Comparison of ENCODE assay signal across 15 cellular contexts in the genomic region with DNA sequence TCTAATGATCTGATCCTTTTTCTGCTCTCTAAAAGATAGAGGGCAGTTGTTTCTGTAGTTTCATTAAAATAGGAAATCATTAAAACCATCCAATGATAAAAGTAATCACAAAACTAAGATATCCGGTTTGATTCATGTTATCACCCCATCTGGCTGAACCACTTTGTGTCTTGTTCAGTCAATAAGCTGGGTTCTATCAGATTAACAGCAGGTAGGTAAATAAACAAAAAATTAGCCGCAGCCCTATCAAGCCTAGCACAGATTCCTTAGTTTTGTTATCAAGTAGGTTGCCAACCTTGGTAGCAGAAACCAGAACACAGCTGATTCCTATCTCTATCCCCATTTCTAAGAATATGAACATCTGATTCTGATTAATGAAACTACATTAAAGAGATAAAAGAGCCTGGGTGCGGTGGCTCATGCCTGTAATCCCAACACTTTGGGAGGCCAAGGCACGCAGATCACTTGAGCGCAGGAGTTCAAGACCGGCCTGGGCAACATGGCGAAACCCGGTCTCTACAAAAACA. TPM values are rescaled to one million over a fixed set of nuclear protein-coding genes. Genes with fewer than 3 reads are reported as not detected.
A peak's percentile ranks its signal among the peaks of the same experiment; 100 is the strongest.
DNase-seq lines count a peak whose midpoint lies in the region; ATAC-seq and FAIRE-seq lines count a peak whose summit lies in the region.
"Had no signal": no experiment of that assay in that cellular context is flagged by ENCODE, and none has a peak within 500 bp of the region (broad histone marks: within the 10 kb centered on the region; RNA-seq: fewer than 3 reads in every experiment).

No MANE protein-coding gene starts in this region.

- no peak for ATAC-seq in GM19463 (IDR thresholded peaks at IDR 0.05; ENCODE audit: unreplicated experiment)
- ATAC-seq: HepG2 had no signal

- FAIRE-seq in G401.6 (lab: Jason Lieb, UNC), result peak; percentile 15
- peak; percentile 24 for FAIRE-seq in colon (lab: Jason Lieb, UNC)
- FAIRE-seq: A204.1, HepG2 had no signal

- DNase-seq in SK-N-DZ (ENCODE audit: low spot score), result peak; percentile 26
- no peak for DNase-seq in NCI-H2227 treated with DMSO at 0.1 percent for 48 hours (lab: John Stamatoyannopoulos, UW)
- DNase-seq in activated CD8-positive, alpha-beta memory T cell treated with anti-CD3 and anti-CD28 coated beads, Interleukin-2, amount 50 U/mL, for 4 hours, result no peak
- DNase-seq: AML-193; CD4-positive, alpha-beta memory T cell; DMS153; DMS79; GF-D8; GOT3; H7 had no signal

RNA-seq across cellular contexts. Expression of a gene that starts 20.1 kb away (rescaled TPM):
- polyA plus RNA-seq in SK-N-DZ (2014; cell fraction: cytosol; rRNA removed), result 30.5 and 34.1 TPM in 2 replicates
- 42.9 and 79.1 TPM in 2 replicates for polyA plus RNA-seq in SK-N-DZ (2014; cell fraction: nucleus; rRNA removed)
